Comparison of ENCODE assay signal across 16 cellular contexts in genomic region chr5:171946382-171946781, GRCh38.
DNase-seq lines count a peak whose midpoint lies in the region; ATAC-seq and TF ChIP-seq lines count a peak whose summit lies in the region.
"Had no signal": no experiment of that assay in that cellular context is flagged by ENCODE, and none has a peak within 500 bp of the region (broad histone marks: within the 10 kb centered on the region; RNA-seq: fewer than 3 reads in every experiment).

No MANE protein-coding gene starts in this region.

- H3K36me3 ChIP-seq in CD8-positive, alpha-beta T cell (ENCODE audit: insufficient read depth, low read length): no peaks in the 10 kb centered on the region
- no peaks in the 10 kb centered on the region for H3K36me3 ChIP-seq in gastrocnemius medialis
- H3K36me3 ChIP-seq: left lung had no signal

- H3K27ac ChIP-seq in CD8-positive, alpha-beta T cell (ENCODE audit: low read depth, low read length): no peak overlapping the region
- H3K27ac ChIP-seq in gastrocnemius medialis: no peak overlapping the region
- H3K27ac ChIP-seq: left lung had no signal

- ATAC-seq in CD8-positive, alpha-beta T cell: no peak
- no peak for ATAC-seq in HG03196 (IDR thresholded peaks at IDR 0.05; ENCODE audit: unreplicated experiment)
- no peak for ATAC-seq in gastrocnemius medialis
- ATAC-seq: activated CD8-positive, alpha-beta memory T cell treated with anti-CD3 and anti-CD28 coated beads, Interleukin-2, amount 10 ng/mL, durations not matched to agents 7 days and 5 days; left lung had no signal

- intact Hi-C loops in CD8-positive, alpha-beta T cell (cut with DNase I, micrococcal nuclease): no loop called here
- intact Hi-C loops in gastrocnemius medialis (cut with DNase I; ENCODE audit: low total_unique reads): no loop called here

- CTCF ChIA-PET in CD8-positive, alpha-beta T cell (lab: Charles Lee): no interaction called here

- TF ChIP-seq CTCF in CD8-positive, alpha-beta T cell (IDR thresholded peaks at IDR 0.05): no peak
- TF ChIP-seq CTCF in HFFc6 (IDR thresholded peaks at IDR 0.05) (peak; percentile 32), endothelial cell (IDR thresholded peaks at IDR 0.05; ENCODE audit: unreplicated experiment) (no peak), osteocyte (IDR thresholded peaks at IDR 0.05) (no peak), gastrocnemius medialis (IDR thresholded peaks at IDR 0.05 in 4 of 5, conservative IDR thresholded peaks at IDR 0.05 in 1 of 5) (no peak)

- H3K9me3 Mint-ChIP-seq in CD8-positive, alpha-beta T cell: no peaks in the 10 kb centered on the region
- no peaks in the 10 kb centered on the region for H3K9me3 Mint-ChIP-seq in HFFc6
- no peaks in the 10 kb centered on the region for H3K9me3 Mint-ChIP-seq in endothelial cell (ENCODE audit: unreplicated experiment)
- H3K9me3 Mint-ChIP-seq in osteocyte (ENCODE audit: unreplicated experiment): no peaks in the 10 kb centered on the region
- H3K9me3 Mint-ChIP-seq: activated B cell treated with CpG ODN at 0.5 μM for 24 hours, naive B cell had no signal

- POLR2A ChIA-PET in CD8-positive, alpha-beta T cell (lab: Charles Lee): no interaction called here

- in situ Hi-C loops in gastrocnemius medialis (cut with MboI; ENCODE audit: low sequenced_read_pairs in 4 of 4): no loop called here

- H3K4me1 Mint-ChIP-seq in CD8-positive, alpha-beta T cell (ENCODE audit: low read depth): peaks cover 53% of the 10 kb centered on the region
- peaks cover 51% of the 10 kb centered on the region for H3K4me1 Mint-ChIP-seq in HFFc6 (ENCODE audit: low read depth)
- peaks cover 9% of the 10 kb centered on the region for H3K4me1 Mint-ChIP-seq in endothelial cell (ENCODE audit: unreplicated experiment)
- H3K4me1 Mint-ChIP-seq in osteocyte (ENCODE audit: unreplicated experiment): peaks cover 25% of the 10 kb centered on the region

- H3K4me1 ChIP-seq in CD8-positive, alpha-beta T cell (ENCODE audit: insufficient read depth, low read length): no peaks in the 10 kb centered on the region
- peaks cover 27 to 37% of the 10 kb centered on the region in 2 donors for H3K4me1 ChIP-seq in gastrocnemius medialis

- TF ChIP-seq POLR2A in gastrocnemius medialis (IDR thresholded peaks at IDR 0.05): no peak

- H3K27me3 ChIP-seq in CD8-positive, alpha-beta T cell (ENCODE audit: insufficient read depth, low read length): no peaks in the 10 kb centered on the region
- H3K27me3 ChIP-seq in gastrocnemius medialis: no peaks in the 10 kb centered on the region
- H3K27me3 ChIP-seq: left lung had no signal

- DNase-seq in CD8-positive, alpha-beta T cell: no peak
- peak; percentile 23 for DNase-seq in HFFc6
- no peak for DNase-seq in endothelial cell (ENCODE audit: low spot score)
- DNase-seq in osteocyte (ENCODE audit: extremely low spot score, unreplicated experiment): no peak
- no peak for DNase-seq in gastrocnemius medialis
- DNase-seq in stimulated activated CD4-positive, alpha-beta T cell treated with anti-CD3 and anti-CD28 coated beads, Interleukin-2, amount 100 ng/mL, for 48 hours: no peak
- DNase-seq in activated CD4-positive, CD25-positive, alpha-beta regulatory T cell treated with anti-CD3 and anti-CD28 coated beads, Interleukin-2, amount 50 U/mL, for 72 hours: no peak
- DNase-seq: activated B cell treated with CpG ODN at 0.5 μM for 24 hours; activated CD8-positive, alpha-beta memory T cell treated with anti-CD3 and anti-CD28 coated beads, Interleukin-2, amount 10 ng/mL, durations not matched to agents 7 days and 5 days; activated gamma-delta T cell treated with Interleukin-2 at 50 U/mL for 16 hours; C1 segment of cervical spinal cord; left lung; MV-4-11; naive B cell; NCI-H69 had no signal

- H3K9me3 ChIP-seq in CD8-positive, alpha-beta T cell (ENCODE audit: low read length): no peaks in the 10 kb centered on the region
- no peaks in the 10 kb centered on the region for H3K9me3 ChIP-seq in gastrocnemius medialis
- H3K9me3 ChIP-seq: left lung had no signal

- peak overlapping the region; percentile 9 for H3K27ac Mint-ChIP-seq in CD8-positive, alpha-beta T cell
- peak overlapping the region; percentile 6; the same call in 1 of the 2 replicates for H3K27ac Mint-ChIP-seq in HFFc6
- H3K27ac Mint-ChIP-seq in endothelial cell (ENCODE audit: unreplicated experiment): peak overlapping the region; percentile 12
- peak overlapping the region; percentile 40 for H3K27ac Mint-ChIP-seq in osteocyte (ENCODE audit: unreplicated experiment)
- H3K27ac Mint-ChIP-seq: activated B cell treated with CpG ODN at 0.5 μM for 24 hours; activated CD8-positive, alpha-beta memory T cell treated with anti-CD3 and anti-CD28 coated beads, Interleukin-2, amount 10 ng/mL, durations not matched to agents 7 days and 5 days had no signal

- no peaks in the 10 kb centered on the region for H3K27me3 Mint-ChIP-seq in CD8-positive, alpha-beta T cell (ENCODE audit: low read depth)
- H3K27me3 Mint-ChIP-seq in HFFc6 (ENCODE audit: insufficient read depth): no peaks in the 10 kb centered on the region; the same call in 1 of the 2 replicates
- no peaks in the 10 kb centered on the region for H3K27me3 Mint-ChIP-seq in endothelial cell (ENCODE audit: unreplicated experiment)
- no peaks in the 10 kb centered on the region for H3K27me3 Mint-ChIP-seq in osteocyte (ENCODE audit: unreplicated experiment)
- H3K27me3 Mint-ChIP-seq: activated B cell treated with CpG ODN at 0.5 μM for 24 hours; activated CD8-positive, alpha-beta memory T cell treated with anti-CD3 and anti-CD28 coated beads, Interleukin-2, amount 10 ng/mL, durations not matched to agents 7 days and 5 days; naive B cell had no signal

- no peak overlapping the region for H3K4me3 Mint-ChIP-seq in CD8-positive, alpha-beta T cell
- H3K4me3 Mint-ChIP-seq in HFFc6 (no peak overlapping the region), endothelial cell (ENCODE audit: unreplicated experiment) (no peak overlapping the region), osteocyte (ENCODE audit: unreplicated experiment) (no peak overlapping the region)
- H3K4me3 Mint-ChIP-seq: activated B cell treated with CpG ODN at 0.5 μM for 24 hours; activated CD8-positive, alpha-beta memory T cell treated with anti-CD3 and anti-CD28 coated beads, Interleukin-2, amount 10 ng/mL, durations not matched to agents 7 days and 5 days; naive B cell had no signal

- H3K4me3 ChIP-seq in CD8-positive, alpha-beta T cell (ENCODE audit: low read depth, low read length): no peak overlapping the region
- H3K4me3 ChIP-seq in gastrocnemius medialis: no peak overlapping the region
- H3K4me3 ChIP-seq: left lung had no signal

- no peaks in the 10 kb centered on the region for H3K36me3 Mint-ChIP-seq in CD8-positive, alpha-beta T cell
- H3K36me3 Mint-ChIP-seq in HFFc6 (ENCODE audit: low read depth) (no peaks in the 10 kb centered on the region; the same call in 1 of the 2 replicates), endothelial cell (ENCODE audit: low read depth, unreplicated experiment) (no peaks in the 10 kb centered on the region), osteocyte (ENCODE audit: unreplicated experiment) (no peaks in the 10 kb centered on the region)
